ENCODE assay signal across 16 cellular contexts in genomic region chr14:71834308-71835204, GRCh38.
DNase-seq lines count a peak whose midpoint lies in the region; ATAC-seq, FAIRE-seq and TF ChIP-seq lines count a peak whose summit lies in the region.
"Had no signal": no experiment of that assay in that cellular context is flagged by ENCODE, and none has a peak within 500 bp of the region (broad histone marks: within the 10 kb centered on the region; RNA-seq: fewer than 3 reads in every experiment).

No MANE protein-coding gene starts in this region.

- H3K9me3 ChIP-seq in A549 (no peaks in the 10 kb centered on the region), RWPE2 (ENCODE audit: severe bottlenecking) (no peaks in the 10 kb centered on the region), stomach (peaks cover 0 to 23% (median 12%) of the 10 kb centered on the region in 4 donors)
- H3K9me3 ChIP-seq: BE2C had no signal

- H3K27me3 ChIP-seq in H7 (ENCODE audit: control insufficient read depth, insufficient read depth, low read length) (no peaks in the 10 kb centered on the region), RWPE2 (ENCODE audit: insufficient read depth, poor library complexity, severe bottlenecking) (no peaks in the 10 kb centered on the region), stomach (no peaks in the 10 kb centered on the region)
- H3K27me3 ChIP-seq: BE2C had no signal

- no peak overlapping the region for H3K4me3 Mint-ChIP-seq in effector memory CD8-positive, alpha-beta T cell
- H3K4me3 Mint-ChIP-seq: CD4-positive, alpha-beta memory T cell had no signal

- DNase-seq in A549 (ENCODE audit: low read depth in 1 of 2, low spot score in 1 of 2) (no peak), H7 (peak; percentile 8), RWPE2 (ENCODE audit: low spot score) (no peak), stomach (no peak), GM03348 (ENCODE audit: low spot score) (no peak), NCI-H2171 (lab: John Stamatoyannopoulos, UW) (no peak)
- DNase-seq in effector memory CD8-positive, alpha-beta T cell = no peak
- DNase-seq: BE2C; CD4-positive, alpha-beta memory T cell; DMS79; KBM-7 had no signal

- H3K36me3 ChIP-seq in H7 (replicated peaks; ENCODE audit: control insufficient read depth, insufficient read depth, low read length) = no peaks in the 10 kb centered on the region
- H3K36me3 ChIP-seq in RWPE2 (ENCODE audit: low read depth) = no peaks in the 10 kb centered on the region
- H3K36me3 ChIP-seq in stomach = no peaks in the 10 kb centered on the region
- H3K36me3 ChIP-seq: BE2C had no signal

- CTCF ChIA-PET in A549 (lab: Yijun Ruan, JAX) = interaction anchor here (0.6 kb wide), 1 partner anchor 116 kb away, joined by 3 read pairs; no protein-coding TSS in a partner anchor

- H3K9me3 Mint-ChIP-seq in effector memory CD8-positive, alpha-beta T cell = peaks cover 0 to 4% of the 10 kb centered on the region in 2 donors

- intact Hi-C loops in stomach (cut with DNase I; ENCODE audit: low total_unique reads) = no loop called here

- WGBS in A549 (ENCODE audit: missing lambda C conversion rate) = 56% methylated on average over 4 of the region's 4 CpGs
- WGBS in stomach, 5 donors = 70 to 83% (median 74%) methylated on average over 4 of the region's 4 CpGs

- no peak overlapping the region for H3K27ac Mint-ChIP-seq in effector memory CD8-positive, alpha-beta T cell
- H3K27ac Mint-ChIP-seq: CD4-positive, alpha-beta memory T cell had no signal

- no peak overlapping the region for H3K4me2 ChIP-seq in A549

- TF ChIP-seq EP300 in A549 (IDR thresholded peaks at IDR 0.05) = no peak
- TF ChIP-seq EP300 in stomach (IDR thresholded peaks at IDR 0.05) = no peak

- ATAC-seq in A549 (no peak), RWPE2 (ENCODE audit: low read depth) (peak; percentile 27; the same call in 1 of the 3 replicates)
- ATAC-seq in effector memory CD8-positive, alpha-beta T cell (replicated peaks) = no peak

- no peak for TF ChIP-seq RAD21 in A549 (conservative IDR thresholded peaks at IDR 0.05 in 1 of 2, IDR thresholded peaks at IDR 0.05 in 1 of 2)

- H3K4me1 Mint-ChIP-seq in effector memory CD8-positive, alpha-beta T cell (ENCODE audit: low read depth in 2 of 2) = no peaks in the 10 kb centered on the region
- H3K4me1 Mint-ChIP-seq: CD4-positive, alpha-beta memory T cell had no signal

- peaks cover 6 to 16% of the 10 kb centered on the region in 2 donors for H3K27me3 Mint-ChIP-seq in effector memory CD8-positive, alpha-beta T cell

- TF ChIP-seq POLR2A in A549 (IDR thresholded peaks at IDR 0.05; ENCODE audit: low read length) (no peak), stomach (IDR thresholded peaks at IDR 0.05) (no peak)

- no peak overlapping the region for H3K4me3 ChIP-seq in A549
- H3K4me3 ChIP-seq in H7 (ENCODE audit: insufficient read depth, low read depth, low read length) = no peak overlapping the region
- no peak overlapping the region for H3K4me3 ChIP-seq in RWPE2 (ENCODE audit: severe bottlenecking)
- no peak overlapping the region for H3K4me3 ChIP-seq in stomach

- H3K4me1 ChIP-seq in A549 (no peaks in the 10 kb centered on the region), RWPE2 (ENCODE audit: insufficient read depth, poor library complexity, severe bottlenecking) (no peaks in the 10 kb centered on the region), stomach (no peaks in the 10 kb centered on the region)
- H3K4me1 ChIP-seq: BE2C had no signal

- no peaks in the 10 kb centered on the region for H3K36me3 Mint-ChIP-seq in effector memory CD8-positive, alpha-beta T cell (ENCODE audit: insufficient read depth)
- H3K36me3 Mint-ChIP-seq: CD4-positive, alpha-beta memory T cell had no signal

- FAIRE-seq in A549 (lab: Jason Lieb, UNC) = no peak
- peak; percentile 45 for FAIRE-seq in endometrium (lab: Jason Lieb, UNC)
- FAIRE-seq: A204.1, GM12891, H54 had no signal

- POLR2A ChIA-PET in A549 (lab: Yijun Ruan, JAX) = no interaction called here

- H3K27ac ChIP-seq in A549 (no peak overlapping the region), RWPE2 (ENCODE audit: poor library complexity, severe bottlenecking) (no peak overlapping the region), stomach (no peak overlapping the region)
- H3K27ac ChIP-seq: C4-2B had no signal

- no peak for TF ChIP-seq CTCF in A549 (IDR thresholded peaks at IDR 0.05)
- no peak for TF ChIP-seq CTCF in RWPE2 (IDR thresholded peaks at IDR 0.05; ENCODE audit: poor library complexity, severe bottlenecking)
- no peak for TF ChIP-seq CTCF in stomach (IDR thresholded peaks at IDR 0.05)

TF ChIP-seq in A549, 52 proteins besides CTCF, POLR2A, EP300 and RAD21:
- TF ChIP-seq MAFK (IDR thresholded peaks at IDR 0.05; ENCODE audit: partially characterized antibody) = peak; percentile 55
- no peak for TF ChIP-seq E2F6 (IDR thresholded peaks at IDR 0.05; ENCODE audit: borderline replicate concordance, low read depth)
